ENCODE assay signal across 29 cellular contexts in genomic region chr1:160186246-160186645, GRCh38. TPM values are rescaled to one million over a fixed set of nuclear protein-coding genes. Genes with fewer than 3 reads are reported as not detected.
"Had no signal": no experiment of that assay in that cellular context is flagged by ENCODE, and none has a peak within 500 bp of the region (broad histone marks: within the 10 kb centered on the region; RNA-seq: fewer than 3 reads in every experiment).

No MANE protein-coding gene starts in this region.

- DNase-seq: activated CD4-positive, alpha-beta T cell treated with anti-CD3 and anti-CD28 coated beads for 48 hours; activated CD4-positive, alpha-beta T cell treated with anti-CD3 and anti-CD28 coated beads, Interleukin-2, amount 50 U/mL, for 48 hours; activated CD8-positive, alpha-beta memory T cell treated with anti-CD3 and anti-CD28 coated beads, Interleukin-2, amount 10 ng/mL, durations not matched to agents 7 days and 5 days; activated effector memory CD4-positive, alpha-beta T cell treated with Interleukin-2 at 50 U/mL for 16 hours; activated naive CD4-positive, alpha-beta T cell; activated T-cell treated with anti-CD3 and anti-CD28 coated beads, Interleukin-2, amount 50 U/mL, for 24 hours; amygdala; cerebellar nuclear complex; NCI-H1092 treated with DMSO at 0.1 percent for 48 hours; NCI-H1436; NCI-H1694 treated with DMSO at 0.1 percent for 48 hours; NCI-H2029 treated with DMSO at 0.1 percent for 48 hours; NCI-H510A treated with DMSO at 0.1 percent for 48 hours; NCI-H69; PC-3; SHP77; T-helper 9 cell had no signal

- FAIRE-seq: astrocyte, RCC 7860 had no signal

- H3K4me1 Mint-ChIP-seq: activated CD8-positive, alpha-beta memory T cell treated with anti-CD3 and anti-CD28 coated beads, Interleukin-2, amount 10 ng/mL, durations not matched to agents 7 days and 5 days; IgD-negative memory B cell had no signal

- H3K27me3 ChIP-seq: SJSA1 had no signal

- H3K36me3 Mint-ChIP-seq: activated CD8-positive, alpha-beta memory T cell treated with anti-CD3 and anti-CD28 coated beads, Interleukin-2, amount 10 ng/mL, durations not matched to agents 7 days and 5 days; activated naive CD8-positive, alpha-beta T cell; brain; IgD-negative memory B cell had no signal

- H3K4me3 Mint-ChIP-seq: activated CD8-positive, alpha-beta memory T cell treated with anti-CD3 and anti-CD28 coated beads, Interleukin-2, amount 10 ng/mL, durations not matched to agents 7 days and 5 days; activated naive CD8-positive, alpha-beta T cell; activated T-cell treated with anti-CD3 and anti-CD28 coated beads, Interleukin-2, amount 50 U/mL, for 24 hours; activated T-helper 1 cell treated with anti-CD3 and anti-CD28 coated beads, Interleukin-12 subunit alpha, Interleukin-12 subunit beta, Interleukin-2, Interleukin-4 antibody, amounts not matched to agents 30 ng/mL and 10 ng/mL and 1 ng/mL, durations not matched to agents 14 hours and 24 hours and 36 hours; brain; IgD-negative memory B cell; T-helper 1 cell treated with Interleukin-12 subunit alpha and Interleukin-12 subunit beta and Interleukin-4 antibody, amounts not matched to agents 30 μg/mL and 1 μg/mL, for 36 hours had no signal

- H3K36me3 ChIP-seq: SJSA1 had no signal

- H3K27ac Mint-ChIP-seq: activated CD8-positive, alpha-beta memory T cell treated with anti-CD3 and anti-CD28 coated beads, Interleukin-2, amount 10 ng/mL, durations not matched to agents 7 days and 5 days; activated naive CD8-positive, alpha-beta T cell; activated T-cell treated with anti-CD3 and anti-CD28 coated beads, Interleukin-2, amount 50 U/mL, for 24 hours; activated T-helper 1 cell treated with anti-CD3 and anti-CD28 coated beads, Interleukin-12 subunit alpha, Interleukin-12 subunit beta, Interleukin-2, Interleukin-4 antibody, amounts not matched to agents 30 ng/mL and 10 ng/mL and 1 ng/mL, durations not matched to agents 14 hours and 24 hours and 36 hours; IgD-negative memory B cell; T-helper 1 cell treated with Interleukin-12 subunit alpha and Interleukin-12 subunit beta and Interleukin-4 antibody, amounts not matched to agents 30 μg/mL and 1 μg/mL, for 36 hours had no signal

- H3K4me3 ChIP-seq: SJSA1 had no signal

- H3K4me2 ChIP-seq: KMS-11 had no signal

- H3K27ac ChIP-seq: KMS-11, SJSA1, VCaP had no signal

- H3K9ac ChIP-seq: KMS-11 had no signal

- H3K9me3 ChIP-seq: SJSA1 had no signal

- ATAC-seq: activated CD8-positive, alpha-beta memory T cell treated with anti-CD3 and anti-CD28 coated beads, Interleukin-2, amount 10 ng/mL, durations not matched to agents 7 days and 5 days; PC-3; SK-N-SH treated with all-trans-retinoic acid at 6 μM for 48 hours had no signal

RNA-seq across cellular contexts. Expression of gene CASQ1, which starts 4.1 kb away (rescaled TPM):
- total RNA-seq: activated T-helper 1 cell treated with anti-CD3 and anti-CD28 coated beads, Interleukin-12 subunit alpha, Interleukin-12 subunit beta, Interleukin-2, Interleukin-4 antibody, amounts not matched to agents 30 ng/mL and 10 ng/mL and 1 ng/mL, durations not matched to agents 14 hours and 24 hours and 36 hours; MCF 10A; PC-3; SJSA1 had no signal
- polyA plus RNA-seq: IgD-negative memory B cell had no signal

RNA-seq across cellular contexts. Expression of gene ATP1A4, which starts 34.8 kb away (rescaled TPM):
- total RNA-seq: activated T-helper 1 cell treated with anti-CD3 and anti-CD28 coated beads, Interleukin-12 subunit alpha, Interleukin-12 subunit beta, Interleukin-2, Interleukin-4 antibody, amounts not matched to agents 30 ng/mL and 10 ng/mL and 1 ng/mL, durations not matched to agents 14 hours and 24 hours and 36 hours; astrocyte; MCF 10A; SJSA1 had no signal
- polyA plus RNA-seq: IgD-negative memory B cell had no signal
